Comparison of ENCODE assay signal across 10 cellular contexts in the genomic region with DNA sequence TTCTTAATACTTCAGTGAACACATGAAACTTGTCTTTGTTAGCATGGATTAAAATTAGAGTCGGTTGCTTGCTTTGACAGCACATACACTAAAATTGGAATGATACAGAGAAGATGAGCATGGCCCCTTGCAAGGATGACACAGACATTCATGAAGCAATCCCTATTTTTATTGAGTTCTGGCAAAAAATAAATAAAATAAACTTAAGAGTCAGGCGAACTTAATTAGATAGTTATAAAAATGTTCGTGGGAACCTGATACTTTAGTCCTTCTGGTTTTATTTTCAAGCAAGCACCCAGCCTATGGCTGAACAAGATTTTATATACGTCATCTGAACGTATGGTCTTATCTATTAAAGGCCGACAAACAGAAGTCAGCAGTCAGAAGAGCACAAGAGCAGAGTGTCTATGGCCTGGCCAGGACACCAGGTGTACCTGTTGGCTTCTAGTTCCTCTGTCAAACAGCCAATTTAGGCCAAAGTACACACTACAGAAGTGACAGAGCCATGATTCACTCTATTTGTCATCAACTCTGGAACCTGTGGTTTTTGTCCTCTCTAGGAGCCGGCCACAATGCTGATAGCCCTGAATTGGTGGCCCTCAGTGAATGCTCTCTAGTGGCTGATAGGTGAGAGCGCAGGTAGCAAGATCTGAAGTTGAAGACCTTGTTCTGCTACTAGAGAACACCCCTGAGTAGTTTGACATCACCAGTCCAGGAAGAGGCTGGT.
DNase-seq lines count a peak whose midpoint lies in the region; ATAC-seq and TF ChIP-seq lines count a peak whose summit lies in the region.
"Had no signal": no experiment of that assay in that cellular context is flagged by ENCODE, and none has a peak within 500 bp of the region (broad histone marks: within the 10 kb centered on the region; RNA-seq: fewer than 3 reads in every experiment).

No MANE protein-coding gene starts in this region.

- in situ Hi-C loops in Panc1 (cut with HindIII; ENCODE audit: low pct_unique_long_range_greater_than_20kb, low sequenced_read_pairs) = no loop called here

- CTCF ChIA-PET in activated CD8-positive, alpha-beta T cell treated with anti-CD3 and anti-CD28 coated beads for 36 hours (lab: Charles Lee) = interaction anchor here (0.7 to 2.5 kb wide), 4 partner anchors 19 to 34 kb away, joined by 3 to 14 read pairs (median 4); no protein-coding TSS in a partner anchor
- CTCF ChIA-PET in activated CD8-positive, alpha-beta T cell treated with anti-CD3 and anti-CD28 coated beads, Interleukin-2, amount 10 ng/mL, durations not matched to agents 7 days and 5 days (lab: Charles Lee) = interaction anchor here (1.0 kb wide), 1 partner anchor 17 kb away, joined by 3 read pairs; no protein-coding TSS in a partner anchor
- CTCF ChIA-PET in Panc1 (lab: Charles Lee) = no interaction called here

- H3K9me3 ChIP-seq in Panc1 (ENCODE audit: control insufficient read depth, insufficient read depth, low read depth, low read length) = no peaks in the 10 kb centered on the region
- no peaks in the 10 kb centered on the region for H3K9me3 ChIP-seq in upper lobe of left lung

- no TSS peak for BruUV-seq in Panc1 (replicated peaks; lab: Mats Ljungman, UMichigan)

- DNase-seq in activated CD8-positive, alpha-beta T cell treated with anti-CD3 and anti-CD28 coated beads for 36 hours = peak; percentile 14
- no peak for DNase-seq in activated CD8-positive, alpha-beta T cell treated with anti-CD3 and anti-CD28 coated beads, Interleukin-2, amount 10 ng/mL, durations not matched to agents 7 days and 5 days
- peak; percentile 84 for DNase-seq in Panc1 (ENCODE audit: low read depth, low spot score)
- DNase-seq in glomerular visceral epithelial cell (ENCODE audit: extremely low spot score) = peak; percentile 50
- peak in 1 of 2 donors; percentile 78 for DNase-seq in upper lobe of left lung
- no peak for DNase-seq in posterior vena cava (ENCODE audit: low spot score)
- DNase-seq: activated B cell treated with CpG ODN at 0.5 μM for 24 hours had no signal

- H3K4me1 ChIP-seq in Panc1 (ENCODE audit: control insufficient read depth, insufficient read depth, low read length) (peaks cover 11% of the 10 kb centered on the region; the same call in 1 of the 2 replicates), upper lobe of left lung (no peaks in the 10 kb centered on the region)

- H3K27me3 Mint-ChIP-seq in activated CD8-positive, alpha-beta T cell treated with anti-CD3 and anti-CD28 coated beads for 36 hours = no peaks in the 10 kb centered on the region
- H3K27me3 Mint-ChIP-seq in activated CD8-positive, alpha-beta T cell treated with anti-CD3 and anti-CD28 coated beads, Interleukin-2, amount 10 ng/mL, durations not matched to agents 7 days and 5 days (ENCODE audit: low read depth) = no peaks in the 10 kb centered on the region
- H3K27me3 Mint-ChIP-seq: activated B cell treated with CpG ODN at 0.5 μM for 24 hours, B cell had no signal

- peak in 1 of 4 donors; percentile 26 for TF ChIP-seq EP300 in upper lobe of left lung (IDR thresholded peaks at IDR 0.05)

- peaks cover 4% of the 10 kb centered on the region; the same call in 1 of the 2 replicates for H3K36me3 ChIP-seq in Panc1 (ENCODE audit: control insufficient read depth, insufficient read depth, low read length)
- peaks cover 0 to 74% (median 9%) of the 10 kb centered on the region in 4 donors for H3K36me3 ChIP-seq in upper lobe of left lung

- no peak overlapping the region for H3K4me3 Mint-ChIP-seq in activated CD8-positive, alpha-beta T cell treated with anti-CD3 and anti-CD28 coated beads for 36 hours
- H3K4me3 Mint-ChIP-seq in activated CD8-positive, alpha-beta T cell treated with anti-CD3 and anti-CD28 coated beads, Interleukin-2, amount 10 ng/mL, durations not matched to agents 7 days and 5 days = no peak overlapping the region
- H3K4me3 Mint-ChIP-seq: activated B cell treated with CpG ODN at 0.5 μM for 24 hours, B cell had no signal

- H3K27me3 ChIP-seq in Panc1 (ENCODE audit: control insufficient read depth, insufficient read depth, low read length) (no peaks in the 10 kb centered on the region), upper lobe of left lung (no peaks in the 10 kb centered on the region)

- no peak for TF ChIP-seq POLR2A in upper lobe of left lung (IDR thresholded peaks at IDR 0.05)

- no peak for TF ChIP-seq CTCF in activated CD8-positive, alpha-beta T cell treated with anti-CD3 and anti-CD28 coated beads for 36 hours (IDR thresholded peaks at IDR 0.05)
- TF ChIP-seq CTCF in Panc1 (IDR thresholded peaks at IDR 0.05) (peak; percentile 53), upper lobe of left lung (IDR thresholded peaks at IDR 0.05) (peak in 3 of 6 experiments; percentile 20 to 43 (median 26))

- 78 to 84% methylated on average over 8 of the region's 8 CpGs for WGBS in upper lobe of left lung, 2 donors

- H3K27ac ChIP-seq in Panc1 (ENCODE audit: low read length) (no peak overlapping the region), upper lobe of left lung (peak overlapping the region in 1 of 4 donors; percentile 26)

- intact Hi-C loops in activated CD8-positive, alpha-beta T cell treated with anti-CD3 and anti-CD28 coated beads for 36 hours (cut with micrococcal nuclease) = no loop called here
- intact Hi-C loops in Panc1 (cut with micrococcal nuclease; ENCODE audit: unreplicated experiment) (no loop called here), posterior vena cava (cut with DNase I) (no loop called here)

- H3K4me3 ChIP-seq in Panc1 (ENCODE audit: low read depth in 2 of 2, low read length in 2 of 2) (no peak overlapping the region), upper lobe of left lung (no peak overlapping the region)

- no peaks in the 10 kb centered on the region for H3K4me1 Mint-ChIP-seq in activated CD8-positive, alpha-beta T cell treated with anti-CD3 and anti-CD28 coated beads for 36 hours (ENCODE audit: low read depth)
- no peaks in the 10 kb centered on the region for H3K4me1 Mint-ChIP-seq in activated CD8-positive, alpha-beta T cell treated with anti-CD3 and anti-CD28 coated beads, Interleukin-2, amount 10 ng/mL, durations not matched to agents 7 days and 5 days (ENCODE audit: low read depth)
- H3K4me1 Mint-ChIP-seq: activated B cell treated with CpG ODN at 0.5 μM for 24 hours, B cell had no signal

- POLR2A ChIA-PET in activated CD8-positive, alpha-beta T cell treated with anti-CD3 and anti-CD28 coated beads for 36 hours (lab: Charles Lee) = no interaction called here
- POLR2A ChIA-PET in activated CD8-positive, alpha-beta T cell treated with anti-CD3 and anti-CD28 coated beads, Interleukin-2, amount 10 ng/mL, durations not matched to agents 7 days and 5 days (lab: Charles Lee) = no interaction called here
- POLR2A ChIA-PET in Panc1 (lab: Charles Lee) = no interaction called here

- H3K27ac Mint-ChIP-seq in activated CD8-positive, alpha-beta T cell treated with anti-CD3 and anti-CD28 coated beads for 36 hours = no peak overlapping the region
- no peak overlapping the region for H3K27ac Mint-ChIP-seq in activated CD8-positive, alpha-beta T cell treated with anti-CD3 and anti-CD28 coated beads, Interleukin-2, amount 10 ng/mL, durations not matched to agents 7 days and 5 days
- H3K27ac Mint-ChIP-seq: activated B cell treated with CpG ODN at 0.5 μM for 24 hours, B cell had no signal

- H3K36me3 Mint-ChIP-seq in activated CD8-positive, alpha-beta T cell treated with anti-CD3 and anti-CD28 coated beads for 36 hours (ENCODE audit: low read depth) = peaks cover 33% of the 10 kb centered on the region
- H3K36me3 Mint-ChIP-seq in activated CD8-positive, alpha-beta T cell treated with anti-CD3 and anti-CD28 coated beads, Interleukin-2, amount 10 ng/mL, durations not matched to agents 7 days and 5 days (ENCODE audit: low read depth) = peaks cover 42% of the 10 kb centered on the region

- H3K9me3 Mint-ChIP-seq in activated CD8-positive, alpha-beta T cell treated with anti-CD3 and anti-CD28 coated beads for 36 hours = no peaks in the 10 kb centered on the region
- H3K9me3 Mint-ChIP-seq in activated CD8-positive, alpha-beta T cell treated with anti-CD3 and anti-CD28 coated beads, Interleukin-2, amount 10 ng/mL, durations not matched to agents 7 days and 5 days (ENCODE audit: insufficient read depth) = no peaks in the 10 kb centered on the region
- H3K9me3 Mint-ChIP-seq: activated B cell treated with CpG ODN at 0.5 μM for 24 hours had no signal

- peak; percentile 60 for ATAC-seq in activated CD8-positive, alpha-beta T cell treated with anti-CD3 and anti-CD28 coated beads for 36 hours
- ATAC-seq in activated CD8-positive, alpha-beta T cell treated with anti-CD3 and anti-CD28 coated beads, Interleukin-2, amount 10 ng/mL, durations not matched to agents 7 days and 5 days = no peak
- peak; percentile 96 for ATAC-seq in Panc1
- ATAC-seq in upper lobe of left lung (ENCODE audit: low FRiP score in 2 of 2) = peak; percentile 56 to 94
- ATAC-seq in GM21619 (IDR thresholded peaks at IDR 0.05; ENCODE audit: unreplicated experiment) = no peak
- no peak for ATAC-seq in GM21367 (IDR thresholded peaks at IDR 0.05; ENCODE audit: unreplicated experiment)

Comparison
In these comparisons a context has a peak if more than half of its experiments do, and no peak if none do; other contexts are left out.
1. ATAC-seq: peak in activated CD8-positive, alpha-beta T cell treated with anti-CD3 and anti-CD28 coated beads for 36 hours (single experiment), Panc1 (single experiment) and upper lobe of left lung (2 of 2); none in activated CD8-positive, alpha-beta T cell treated with anti-CD3 and anti-CD28 coated beads, Interleukin-2, amount 10 ng/mL, durations not matched to agents 7 days and 5 days (single experiment), GM21619 (single experiment) and GM21367 (single experiment).
2. DNase-seq: peak in activated CD8-positive, alpha-beta T cell treated with anti-CD3 and anti-CD28 coated beads for 36 hours (single experiment), Panc1 (single experiment) and glomerular visceral epithelial cell (single experiment); none in activated CD8-positive, alpha-beta T cell treated with anti-CD3 and anti-CD28 coated beads, Interleukin-2, amount 10 ng/mL, durations not matched to agents 7 days and 5 days (single experiment) and posterior vena cava (single experiment).